ENCODE assay signal across 1 cellular context in the genomic region with DNA sequence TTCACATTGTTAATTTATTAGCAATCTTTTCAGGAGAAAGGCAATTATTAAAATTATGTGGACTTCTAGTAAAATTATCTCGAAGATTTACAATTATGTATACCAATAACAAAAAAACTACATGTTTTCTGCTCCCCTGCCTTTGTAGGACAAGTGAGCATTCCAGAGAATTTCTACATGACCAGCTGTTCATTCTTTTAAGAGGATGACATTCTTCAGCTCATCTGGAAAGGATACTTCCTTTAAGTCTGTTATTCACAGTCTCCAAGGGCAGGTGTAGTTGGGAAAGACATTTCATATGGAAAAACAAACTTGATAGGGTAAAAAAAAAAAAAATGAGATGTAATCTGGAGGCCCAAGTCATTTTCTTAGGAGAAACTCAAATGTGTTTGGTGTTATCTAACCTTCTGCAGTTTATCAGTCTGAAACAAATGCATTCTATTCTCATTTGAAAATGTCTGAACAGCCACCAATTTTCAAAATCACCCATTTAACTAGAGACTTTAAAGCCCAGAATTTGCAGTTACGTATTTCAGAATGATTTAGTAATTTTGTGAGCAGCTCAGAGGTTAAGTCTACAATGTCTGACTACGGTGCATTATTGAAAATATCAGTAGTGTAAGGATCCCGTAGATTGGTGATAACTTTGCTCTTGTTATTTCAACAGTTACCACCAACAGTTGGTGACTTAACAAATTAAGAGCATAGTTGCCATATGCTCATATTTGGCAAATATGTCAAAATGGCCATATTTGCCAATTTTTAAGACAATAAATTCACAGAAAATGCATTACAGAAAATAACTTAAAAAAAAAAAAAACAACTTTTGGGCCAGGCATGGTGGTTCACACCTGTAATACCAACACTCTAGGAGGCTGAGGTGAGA.
TF ChIP-seq lines count a peak whose summit lies in the region.

No MANE protein-coding gene starts in this region.

TF ChIP-seq in GM23338, 12 proteins besides CTCF, POLR2A, EP300 and RAD21 (continued from another document):
- TF ChIP-seq, protein P1, sequence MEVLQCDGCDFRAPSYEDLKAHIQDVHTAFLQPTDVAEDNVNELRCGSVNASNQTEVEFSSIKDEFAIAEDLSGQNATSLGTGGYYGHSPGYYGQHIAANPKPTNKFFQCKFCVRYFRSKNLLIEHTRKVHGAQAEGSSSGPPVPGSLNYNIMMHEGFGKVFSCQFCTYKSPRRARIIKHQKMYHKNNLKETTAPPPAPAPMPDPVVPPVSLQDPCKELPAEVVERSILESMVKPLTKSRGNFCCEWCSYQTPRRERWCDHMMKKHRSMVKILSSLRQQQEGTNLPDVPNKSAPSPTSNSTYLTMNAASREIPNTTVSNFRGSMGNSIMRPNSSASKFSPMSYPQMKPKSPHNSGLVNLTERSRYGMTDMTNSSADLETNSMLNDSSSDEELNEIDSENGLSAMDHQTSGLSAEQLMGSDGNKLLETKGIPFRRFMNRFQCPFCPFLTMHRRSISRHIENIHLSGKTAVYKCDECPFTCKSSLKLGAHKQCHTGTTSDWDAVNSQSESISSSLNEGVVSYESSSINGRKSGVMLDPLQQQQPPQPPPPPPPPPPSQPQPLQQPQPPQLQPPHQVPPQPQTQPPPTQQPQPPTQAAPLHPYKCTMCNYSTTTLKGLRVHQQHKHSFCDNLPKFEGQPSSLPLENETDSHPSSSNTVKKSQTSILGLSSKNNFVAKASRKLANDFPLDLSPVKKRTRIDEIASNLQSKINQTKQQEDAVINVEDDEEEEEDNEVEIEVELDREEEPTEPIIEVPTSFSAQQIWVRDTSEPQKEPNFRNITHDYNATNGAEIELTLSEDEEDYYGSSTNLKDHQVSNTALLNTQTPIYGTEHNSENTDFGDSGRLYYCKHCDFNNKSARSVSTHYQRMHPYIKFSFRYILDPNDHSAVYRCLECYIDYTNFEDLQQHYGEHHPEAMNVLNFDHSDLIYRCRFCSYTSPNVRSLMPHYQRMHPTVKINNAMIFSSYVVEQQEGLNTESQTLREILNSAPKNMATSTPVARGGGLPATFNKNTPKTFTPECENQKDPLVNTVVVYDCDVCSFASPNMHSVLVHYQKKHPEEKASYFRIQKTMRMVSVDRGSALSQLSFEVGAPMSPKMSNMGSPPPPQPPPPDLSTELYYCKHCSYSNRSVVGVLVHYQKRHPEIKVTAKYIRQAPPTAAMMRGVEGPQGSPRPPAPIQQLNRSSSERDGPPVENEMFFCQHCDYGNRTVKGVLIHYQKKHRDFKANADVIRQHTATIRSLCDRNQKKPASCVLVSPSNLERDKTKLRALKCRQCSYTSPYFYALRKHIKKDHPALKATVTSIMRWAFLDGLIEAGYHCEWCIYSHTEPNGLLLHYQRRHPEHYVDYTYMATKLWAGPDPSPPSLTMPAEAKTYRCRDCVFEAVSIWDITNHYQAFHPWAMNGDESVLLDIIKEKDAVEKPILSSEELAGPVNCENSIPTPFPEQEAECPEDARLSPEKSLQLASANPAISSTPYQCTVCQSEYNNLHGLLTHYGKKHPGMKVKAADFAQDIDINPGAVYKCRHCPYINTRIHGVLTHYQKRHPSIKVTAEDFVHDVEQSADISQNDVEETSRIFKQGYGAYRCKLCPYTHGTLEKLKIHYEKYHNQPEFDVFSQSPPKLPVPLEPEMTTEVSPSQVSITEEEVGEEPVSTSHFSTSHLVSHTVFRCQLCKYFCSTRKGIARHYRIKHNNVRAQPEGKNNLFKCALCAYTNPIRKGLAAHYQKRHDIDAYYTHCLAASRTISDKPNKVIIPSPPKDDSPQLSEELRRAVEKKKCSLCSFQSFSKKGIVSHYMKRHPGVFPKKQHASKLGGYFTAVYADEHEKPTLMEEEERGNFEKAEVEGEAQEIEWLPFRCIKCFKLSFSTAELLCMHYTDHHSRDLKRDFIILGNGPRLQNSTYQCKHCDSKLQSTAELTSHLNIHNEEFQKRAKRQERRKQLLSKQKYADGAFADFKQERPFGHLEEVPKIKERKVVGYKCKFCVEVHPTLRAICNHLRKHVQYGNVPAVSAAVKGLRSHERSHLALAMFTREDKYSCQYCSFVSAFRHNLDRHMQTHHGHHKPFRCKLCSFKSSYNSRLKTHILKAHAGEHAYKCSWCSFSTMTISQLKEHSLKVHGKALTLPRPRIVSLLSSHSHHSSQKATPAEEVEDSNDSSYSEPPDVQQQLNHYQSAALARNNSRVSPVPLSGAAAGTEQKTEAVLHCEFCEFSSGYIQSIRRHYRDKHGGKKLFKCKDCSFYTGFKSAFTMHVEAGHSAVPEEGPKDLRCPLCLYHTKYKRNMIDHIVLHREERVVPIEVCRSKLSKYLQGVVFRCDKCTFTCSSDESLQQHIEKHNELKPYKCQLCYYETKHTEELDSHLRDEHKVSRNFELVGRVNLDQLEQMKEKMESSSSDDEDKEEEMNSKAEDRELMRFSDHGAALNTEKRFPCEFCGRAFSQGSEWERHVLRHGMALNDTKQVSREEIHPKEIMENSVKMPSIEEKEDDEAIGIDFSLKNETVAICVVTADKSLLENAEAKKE (CRISPR knock-in tag; IDR thresholded peaks at IDR 0.05): no peak
- TF ChIP-seq NANOG (IDR thresholded peaks at IDR 0.05; ENCODE audit: borderline replicate concordance) (no peak; the same call in 1 of the 2 replicates), JUNB (IDR thresholded peaks at IDR 0.05; ENCODE audit: unreplicated experiment) (no peak), POLR2AphosphoS5 (IDR thresholded peaks at IDR 0.05; ENCODE audit: low read depth) (no peak), ZNF331 (CRISPR knock-in tag; IDR thresholded peaks at IDR 0.05; ENCODE audit: low read depth) (no peak), STAT1 (IDR thresholded peaks at IDR 0.05; ENCODE audit: unreplicated experiment) (no peak)
- TF ChIP-seq, protein P2, sequence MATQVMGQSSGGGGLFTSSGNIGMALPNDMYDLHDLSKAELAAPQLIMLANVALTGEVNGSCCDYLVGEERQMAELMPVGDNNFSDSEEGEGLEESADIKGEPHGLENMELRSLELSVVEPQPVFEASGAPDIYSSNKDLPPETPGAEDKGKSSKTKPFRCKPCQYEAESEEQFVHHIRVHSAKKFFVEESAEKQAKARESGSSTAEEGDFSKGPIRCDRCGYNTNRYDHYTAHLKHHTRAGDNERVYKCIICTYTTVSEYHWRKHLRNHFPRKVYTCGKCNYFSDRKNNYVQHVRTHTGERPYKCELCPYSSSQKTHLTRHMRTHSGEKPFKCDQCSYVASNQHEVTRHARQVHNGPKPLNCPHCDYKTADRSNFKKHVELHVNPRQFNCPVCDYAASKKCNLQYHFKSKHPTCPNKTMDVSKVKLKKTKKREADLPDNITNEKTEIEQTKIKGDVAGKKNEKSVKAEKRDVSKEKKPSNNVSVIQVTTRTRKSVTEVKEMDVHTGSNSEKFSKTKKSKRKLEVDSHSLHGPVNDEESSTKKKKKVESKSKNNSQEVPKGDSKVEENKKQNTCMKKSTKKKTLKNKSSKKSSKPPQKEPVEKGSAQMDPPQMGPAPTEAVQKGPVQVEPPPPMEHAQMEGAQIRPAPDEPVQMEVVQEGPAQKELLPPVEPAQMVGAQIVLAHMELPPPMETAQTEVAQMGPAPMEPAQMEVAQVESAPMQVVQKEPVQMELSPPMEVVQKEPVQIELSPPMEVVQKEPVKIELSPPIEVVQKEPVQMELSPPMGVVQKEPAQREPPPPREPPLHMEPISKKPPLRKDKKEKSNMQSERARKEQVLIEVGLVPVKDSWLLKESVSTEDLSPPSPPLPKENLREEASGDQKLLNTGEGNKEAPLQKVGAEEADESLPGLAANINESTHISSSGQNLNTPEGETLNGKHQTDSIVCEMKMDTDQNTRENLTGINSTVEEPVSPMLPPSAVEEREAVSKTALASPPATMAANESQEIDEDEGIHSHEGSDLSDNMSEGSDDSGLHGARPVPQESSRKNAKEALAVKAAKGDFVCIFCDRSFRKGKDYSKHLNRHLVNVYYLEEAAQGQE (IDR thresholded peaks at IDR 0.05; ENCODE audit: unreplicated experiment): no peak
